1 cellular context compared by ENCODE assay signal in genomic region chr2:171347591-171348032, GRCh38.
TF ChIP-seq lines count a peak whose summit lies in the region.

No MANE protein-coding gene starts in this region.

TF ChIP-seq in GM23338, 12 proteins besides CTCF, POLR2A, EP300 and RAD21 (continued from another document):
- TF ChIP-seq, protein P1, sequence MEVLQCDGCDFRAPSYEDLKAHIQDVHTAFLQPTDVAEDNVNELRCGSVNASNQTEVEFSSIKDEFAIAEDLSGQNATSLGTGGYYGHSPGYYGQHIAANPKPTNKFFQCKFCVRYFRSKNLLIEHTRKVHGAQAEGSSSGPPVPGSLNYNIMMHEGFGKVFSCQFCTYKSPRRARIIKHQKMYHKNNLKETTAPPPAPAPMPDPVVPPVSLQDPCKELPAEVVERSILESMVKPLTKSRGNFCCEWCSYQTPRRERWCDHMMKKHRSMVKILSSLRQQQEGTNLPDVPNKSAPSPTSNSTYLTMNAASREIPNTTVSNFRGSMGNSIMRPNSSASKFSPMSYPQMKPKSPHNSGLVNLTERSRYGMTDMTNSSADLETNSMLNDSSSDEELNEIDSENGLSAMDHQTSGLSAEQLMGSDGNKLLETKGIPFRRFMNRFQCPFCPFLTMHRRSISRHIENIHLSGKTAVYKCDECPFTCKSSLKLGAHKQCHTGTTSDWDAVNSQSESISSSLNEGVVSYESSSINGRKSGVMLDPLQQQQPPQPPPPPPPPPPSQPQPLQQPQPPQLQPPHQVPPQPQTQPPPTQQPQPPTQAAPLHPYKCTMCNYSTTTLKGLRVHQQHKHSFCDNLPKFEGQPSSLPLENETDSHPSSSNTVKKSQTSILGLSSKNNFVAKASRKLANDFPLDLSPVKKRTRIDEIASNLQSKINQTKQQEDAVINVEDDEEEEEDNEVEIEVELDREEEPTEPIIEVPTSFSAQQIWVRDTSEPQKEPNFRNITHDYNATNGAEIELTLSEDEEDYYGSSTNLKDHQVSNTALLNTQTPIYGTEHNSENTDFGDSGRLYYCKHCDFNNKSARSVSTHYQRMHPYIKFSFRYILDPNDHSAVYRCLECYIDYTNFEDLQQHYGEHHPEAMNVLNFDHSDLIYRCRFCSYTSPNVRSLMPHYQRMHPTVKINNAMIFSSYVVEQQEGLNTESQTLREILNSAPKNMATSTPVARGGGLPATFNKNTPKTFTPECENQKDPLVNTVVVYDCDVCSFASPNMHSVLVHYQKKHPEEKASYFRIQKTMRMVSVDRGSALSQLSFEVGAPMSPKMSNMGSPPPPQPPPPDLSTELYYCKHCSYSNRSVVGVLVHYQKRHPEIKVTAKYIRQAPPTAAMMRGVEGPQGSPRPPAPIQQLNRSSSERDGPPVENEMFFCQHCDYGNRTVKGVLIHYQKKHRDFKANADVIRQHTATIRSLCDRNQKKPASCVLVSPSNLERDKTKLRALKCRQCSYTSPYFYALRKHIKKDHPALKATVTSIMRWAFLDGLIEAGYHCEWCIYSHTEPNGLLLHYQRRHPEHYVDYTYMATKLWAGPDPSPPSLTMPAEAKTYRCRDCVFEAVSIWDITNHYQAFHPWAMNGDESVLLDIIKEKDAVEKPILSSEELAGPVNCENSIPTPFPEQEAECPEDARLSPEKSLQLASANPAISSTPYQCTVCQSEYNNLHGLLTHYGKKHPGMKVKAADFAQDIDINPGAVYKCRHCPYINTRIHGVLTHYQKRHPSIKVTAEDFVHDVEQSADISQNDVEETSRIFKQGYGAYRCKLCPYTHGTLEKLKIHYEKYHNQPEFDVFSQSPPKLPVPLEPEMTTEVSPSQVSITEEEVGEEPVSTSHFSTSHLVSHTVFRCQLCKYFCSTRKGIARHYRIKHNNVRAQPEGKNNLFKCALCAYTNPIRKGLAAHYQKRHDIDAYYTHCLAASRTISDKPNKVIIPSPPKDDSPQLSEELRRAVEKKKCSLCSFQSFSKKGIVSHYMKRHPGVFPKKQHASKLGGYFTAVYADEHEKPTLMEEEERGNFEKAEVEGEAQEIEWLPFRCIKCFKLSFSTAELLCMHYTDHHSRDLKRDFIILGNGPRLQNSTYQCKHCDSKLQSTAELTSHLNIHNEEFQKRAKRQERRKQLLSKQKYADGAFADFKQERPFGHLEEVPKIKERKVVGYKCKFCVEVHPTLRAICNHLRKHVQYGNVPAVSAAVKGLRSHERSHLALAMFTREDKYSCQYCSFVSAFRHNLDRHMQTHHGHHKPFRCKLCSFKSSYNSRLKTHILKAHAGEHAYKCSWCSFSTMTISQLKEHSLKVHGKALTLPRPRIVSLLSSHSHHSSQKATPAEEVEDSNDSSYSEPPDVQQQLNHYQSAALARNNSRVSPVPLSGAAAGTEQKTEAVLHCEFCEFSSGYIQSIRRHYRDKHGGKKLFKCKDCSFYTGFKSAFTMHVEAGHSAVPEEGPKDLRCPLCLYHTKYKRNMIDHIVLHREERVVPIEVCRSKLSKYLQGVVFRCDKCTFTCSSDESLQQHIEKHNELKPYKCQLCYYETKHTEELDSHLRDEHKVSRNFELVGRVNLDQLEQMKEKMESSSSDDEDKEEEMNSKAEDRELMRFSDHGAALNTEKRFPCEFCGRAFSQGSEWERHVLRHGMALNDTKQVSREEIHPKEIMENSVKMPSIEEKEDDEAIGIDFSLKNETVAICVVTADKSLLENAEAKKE (CRISPR knock-in tag; IDR thresholded peaks at IDR 0.05): no peak
- TF ChIP-seq JUNB (IDR thresholded peaks at IDR 0.05; ENCODE audit: unreplicated experiment) (no peak), EZH2phosphoT487 (IDR thresholded peaks at IDR 0.05; ENCODE audit: unreplicated experiment) (no peak), NANOG (IDR thresholded peaks at IDR 0.05; ENCODE audit: borderline replicate concordance) (no peak), CREB1 (CRISPR knock-in tag; IDR thresholded peaks at IDR 0.05; ENCODE audit: low read depth) (no peak), STAT1 (IDR thresholded peaks at IDR 0.05; ENCODE audit: unreplicated experiment) (no peak)
